In the genomic region with DNA sequence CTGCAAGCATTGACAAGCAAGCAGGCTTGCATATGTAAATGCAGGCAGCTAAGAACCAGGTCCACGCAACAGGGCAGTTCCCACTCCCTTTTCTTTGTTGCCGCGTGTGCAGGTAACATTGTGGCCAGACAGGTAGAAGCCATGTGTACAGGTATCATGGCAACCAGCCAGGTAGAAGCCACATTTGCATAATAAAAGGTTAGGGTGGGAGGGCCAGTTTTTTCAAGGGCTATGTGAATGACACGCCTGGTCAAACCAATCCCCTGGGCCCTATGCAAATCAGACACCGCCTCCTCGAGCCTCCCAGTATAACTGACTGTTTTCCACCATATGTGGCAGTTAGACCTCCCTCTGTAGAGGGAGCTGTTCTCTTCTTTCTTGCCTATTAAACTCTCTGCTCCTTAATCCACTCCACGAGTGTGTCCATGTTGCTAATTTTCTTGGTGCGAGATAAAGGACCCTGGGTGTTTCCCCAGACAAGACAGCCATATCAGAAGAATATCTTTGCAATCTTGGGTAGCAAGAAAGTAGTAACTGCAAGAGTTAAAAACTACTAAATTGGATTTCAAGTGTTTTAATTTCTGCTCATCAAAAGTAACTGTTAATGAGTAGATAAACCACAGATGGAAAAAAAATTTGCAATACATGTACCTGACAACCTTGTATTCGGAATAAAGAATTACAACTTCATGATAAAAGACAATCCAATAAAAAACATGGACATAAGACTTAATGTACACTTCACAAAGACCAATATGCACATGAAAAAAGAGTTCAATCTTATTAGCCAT, we compare ENCODE assay signal across 11 cellular contexts. TPM values are rescaled to one million over a fixed set of nuclear protein-coding genes. Genes with fewer than 3 reads are reported as not detected.
DNase-seq lines count a peak whose midpoint lies in the region; TF ChIP-seq lines count a peak whose summit lies in the region.
"Had no signal": no experiment of that assay in that cellular context is flagged by ENCODE, and none has a peak within 500 bp of the region (broad histone marks: within the 10 kb centered on the region; RNA-seq: fewer than 3 reads in every experiment).

No MANE protein-coding gene starts in this region.

- no peak overlapping the region for H3K4me3 Mint-ChIP-seq in MCF 10A (ENCODE audit: unreplicated experiment)
- peak overlapping the region; percentile 6 for H3K4me3 Mint-ChIP-seq in type B pancreatic cell
- H3K4me3 Mint-ChIP-seq in activated T-helper 1 cell treated with anti-CD3 and anti-CD28 coated beads, Interleukin-12 subunit alpha, Interleukin-12 subunit beta, Interleukin-2, Interleukin-4 antibody, amounts not matched to agents 30 ng/mL and 10 ng/mL and 1 ng/mL, durations not matched to agents 14 hours and 24 hours and 36 hours: no peak overlapping the region
- H3K4me3 Mint-ChIP-seq: activated T-cell treated with anti-CD3 and anti-CD28 coated beads, Interleukin-2, amount 50 U/mL, for 72 hours had no signal

- H3K27me3 ChIP-seq in breast epithelium: no peaks in the 10 kb centered on the region

- no peaks in the 10 kb centered on the region for H3K36me3 Mint-ChIP-seq in MCF 10A (ENCODE audit: insufficient read depth, unreplicated experiment)
- H3K36me3 Mint-ChIP-seq in type B pancreatic cell: no peaks in the 10 kb centered on the region
- no peaks in the 10 kb centered on the region for H3K36me3 Mint-ChIP-seq in activated T-helper 1 cell treated with anti-CD3 and anti-CD28 coated beads, Interleukin-12 subunit alpha, Interleukin-12 subunit beta, Interleukin-2, Interleukin-4 antibody, amounts not matched to agents 30 ng/mL and 10 ng/mL and 1 ng/mL, durations not matched to agents 14 hours and 24 hours and 36 hours (ENCODE audit: low read depth)

- H3K4me3 ChIP-seq in breast epithelium: no peak overlapping the region
- H3K4me3 ChIP-seq: SK-N-MC had no signal

- TF ChIP-seq POLR2A in breast epithelium (IDR thresholded peaks at IDR 0.05): no peak
- no peak for TF ChIP-seq POLR2A in erythroblast (IDR thresholded peaks at IDR 0.05; ENCODE audit: low read length)

- no peak overlapping the region for H3K27ac Mint-ChIP-seq in MCF 10A (ENCODE audit: low read depth, unreplicated experiment)
- H3K27ac Mint-ChIP-seq in type B pancreatic cell: peak overlapping the region; percentile 35
- H3K27ac Mint-ChIP-seq in activated T-helper 1 cell treated with anti-CD3 and anti-CD28 coated beads, Interleukin-12 subunit alpha, Interleukin-12 subunit beta, Interleukin-2, Interleukin-4 antibody, amounts not matched to agents 30 ng/mL and 10 ng/mL and 1 ng/mL, durations not matched to agents 14 hours and 24 hours and 36 hours: no peak overlapping the region
- H3K27ac Mint-ChIP-seq: activated T-cell treated with anti-CD3 and anti-CD28 coated beads, Interleukin-2, amount 50 U/mL, for 72 hours had no signal

- peaks cover 25% of the 10 kb centered on the region for H3K4me1 Mint-ChIP-seq in MCF 10A (ENCODE audit: insufficient read depth, unreplicated experiment)
- no peaks in the 10 kb centered on the region for H3K4me1 Mint-ChIP-seq in type B pancreatic cell (ENCODE audit: unreplicated experiment)
- H3K4me1 Mint-ChIP-seq in activated T-helper 1 cell treated with anti-CD3 and anti-CD28 coated beads, Interleukin-12 subunit alpha, Interleukin-12 subunit beta, Interleukin-2, Interleukin-4 antibody, amounts not matched to agents 30 ng/mL and 10 ng/mL and 1 ng/mL, durations not matched to agents 14 hours and 24 hours and 36 hours (ENCODE audit: low read depth): peaks cover 8% of the 10 kb centered on the region

- peak; percentile 48 for DNase-seq in MCF 10A (ENCODE audit: unreplicated experiment)
- no peak for DNase-seq in breast epithelium (ENCODE audit: low spot score in 2 of 2)
- DNase-seq in NCI-H69 (lab: John Stamatoyannopoulos, UW): peak; percentile 97
- DNase-seq in erythroblast (lab: John Stamatoyannopoulos, UW): peak; percentile 44 to 57
- DNase-seq in type B pancreatic cell (ENCODE audit: extremely low spot score, unreplicated experiment): no peak
- no peak for DNase-seq in activated T-helper 1 cell treated with anti-CD3 and anti-CD28 coated beads, Interleukin-12 subunit alpha, Interleukin-12 subunit beta, Interleukin-2, Interleukin-4 antibody, amounts not matched to agents 30 ng/mL and 10 ng/mL and 1 ng/mL, durations not matched to agents 14 hours and 24 hours and 36 hours (ENCODE audit: low spot score)
- DNase-seq in cerebellum (ENCODE audit: low spot score): no peak
- DNase-seq in central memory CD4-positive, alpha-beta T cell: no peak
- DNase-seq: activated T-cell treated with anti-CD3 and anti-CD28 coated beads, Interleukin-2, amount 50 U/mL, for 72 hours; mesenchymal stem cell had no signal

- H3K36me3 ChIP-seq in breast epithelium: no peaks in the 10 kb centered on the region

- no peak for TF ChIP-seq CTCF in MCF 10A (IDR thresholded peaks at IDR 0.05; ENCODE audit: unreplicated experiment)
- no peak for TF ChIP-seq CTCF in breast epithelium (IDR thresholded peaks at IDR 0.05)
- peak; percentile 27 for TF ChIP-seq CTCF in type B pancreatic cell (conservative IDR thresholded peaks at IDR 0.05)

- no peaks in the 10 kb centered on the region for H3K27me3 Mint-ChIP-seq in MCF 10A (ENCODE audit: insufficient read depth, unreplicated experiment)
- H3K27me3 Mint-ChIP-seq in type B pancreatic cell: no peaks in the 10 kb centered on the region
- peaks cover 16% of the 10 kb centered on the region for H3K27me3 Mint-ChIP-seq in activated T-helper 1 cell treated with anti-CD3 and anti-CD28 coated beads, Interleukin-12 subunit alpha, Interleukin-12 subunit beta, Interleukin-2, Interleukin-4 antibody, amounts not matched to agents 30 ng/mL and 10 ng/mL and 1 ng/mL, durations not matched to agents 14 hours and 24 hours and 36 hours (ENCODE audit: insufficient read depth)

- no peaks in the 10 kb centered on the region for H3K9me3 ChIP-seq in breast epithelium

- intact Hi-C loops in MCF 10A (cut with micrococcal nuclease): no loop called here
- intact Hi-C loops in breast epithelium (cut with DNase I; ENCODE audit: low total_unique reads): no loop called here
- intact Hi-C loops in activated T-helper 1 cell treated with anti-CD3 and anti-CD28 coated beads, Interleukin-12 subunit alpha, Interleukin-12 subunit beta, Interleukin-2, Interleukin-4 antibody, amounts not matched to agents 30 ng/mL and 10 ng/mL and 1 ng/mL, durations not matched to agents 14 hours and 24 hours and 36 hours (cut with micrococcal nuclease): no loop called here

- no peak overlapping the region for H3K27ac ChIP-seq in breast epithelium
- H3K27ac ChIP-seq: SK-N-MC had no signal

- no peaks in the 10 kb centered on the region for H3K4me1 ChIP-seq in breast epithelium

- no peaks in the 10 kb centered on the region for H3K9me3 Mint-ChIP-seq in MCF 10A (ENCODE audit: unreplicated experiment)
- peaks cover 4% of the 10 kb centered on the region for H3K9me3 Mint-ChIP-seq in type B pancreatic cell
- H3K9me3 Mint-ChIP-seq in activated T-helper 1 cell treated with anti-CD3 and anti-CD28 coated beads, Interleukin-12 subunit alpha, Interleukin-12 subunit beta, Interleukin-2, Interleukin-4 antibody, amounts not matched to agents 30 ng/mL and 10 ng/mL and 1 ng/mL, durations not matched to agents 14 hours and 24 hours and 36 hours: no peaks in the 10 kb centered on the region
- H3K9me3 Mint-ChIP-seq: activated T-cell treated with anti-CD3 and anti-CD28 coated beads, Interleukin-2, amount 50 U/mL, for 72 hours had no signal

- POLR2A ChIA-PET in MCF 10A (lab: Yijun Ruan, JAX): interaction anchor here (0.8 to 1.2 kb wide), 2 partner anchors 13 to 92 kb away, joined by 3 read pairs; no protein-coding TSS in a partner anchor

- BruUV-seq in MCF 10A (replicated peaks; lab: Mats Ljungman, UMichigan): no TSS peak

- CTCF ChIA-PET in MCF 10A (lab: Yijun Ruan, JAX): interaction anchor here (1.6 kb wide), 1 partner anchor 38 kb away, joined by 3 read pairs; no protein-coding TSS in a partner anchor

RNA-seq across cellular contexts. Expression of a gene that starts 21.8 kb away (rescaled TPM):
- 3.2 and 3.4 TPM in 2 replicates for total RNA-seq in MCF 10A (2022)
- total RNA-seq in breast epithelium: 100 to 1,000 TPM in 1 of 3 donors, 10 to 100 TPM in 2; 30.2 to 178 (median 36.0) TPM
- total RNA-seq in type B pancreatic cell (ENCODE audit: low replicate concordance): 1.0 and 7.2 TPM in 2 replicates
- total RNA-seq in activated T-helper 1 cell treated with anti-CD3 and anti-CD28 coated beads, Interleukin-12 subunit alpha, Interleukin-12 subunit beta, Interleukin-2, Interleukin-4 antibody, amounts not matched to agents 30 ng/mL and 10 ng/mL and 1 ng/mL, durations not matched to agents 14 hours and 24 hours and 36 hours: not detected in 2 replicates
- 12.6 TPM for total RNA-seq in cerebellum
- total RNA-seq: activated T-cell treated with anti-CD3 and anti-CD28 coated beads, Interleukin-2, amount 50 U/mL, for 72 hours had no signal

Comparison
In these comparisons a context has a peak if more than half of its experiments do, and no peak if none do; other contexts are left out.
1. DNase-seq: peak in MCF 10A (single experiment), NCI-H69 (single experiment) and erythroblast (2 of 2); none in breast epithelium (0 of 2), type B pancreatic cell (single experiment), activated T-helper 1 cell treated with anti-CD3 and anti-CD28 coated beads, Interleukin-12 subunit alpha, Interleukin-12 subunit beta, Interleukin-2, Interleukin-4 antibody, amounts not matched to agents 30 ng/mL and 10 ng/mL and 1 ng/mL, durations not matched to agents 14 hours and 24 hours and 36 hours (single experiment), cerebellum (single experiment) and central memory CD4-positive, alpha-beta T cell (single experiment).